2 cellular contexts compared by ENCODE assay signal in genomic region chr20:51361258-51361657, GRCh38.
TF ChIP-seq lines count a peak whose summit lies in the region.

No MANE protein-coding gene starts in this region.

TF ChIP-seq in A549, 52 proteins besides CTCF, POLR2A, EP300 and RAD21 (continued from another document):
- TF ChIP-seq PHF8 (IDR thresholded peaks at IDR 0.05; ENCODE audit: borderline replicate concordance, low read depth) (no peak), HDAC2 (IDR thresholded peaks at IDR 0.05) (no peak), TP53 (CRISPR knock-in tag; IDR thresholded peaks at IDR 0.05) (no peak), CHD2 (IDR thresholded peaks at IDR 0.05; ENCODE audit: low read length, partially characterized antibody) (no peak)

TF ChIP-seq in IMR-90, 13 proteins besides CTCF, POLR2A, EP300 and RAD21 (continued from another document):
- TF ChIP-seq USF2 (IDR thresholded peaks at IDR 0.05; ENCODE audit: low read depth, low read length) (no peak), CHD1 (IDR thresholded peaks at IDR 0.05; ENCODE audit: low read depth, low read length) (no peak), SMC3 (IDR thresholded peaks at IDR 0.05; ENCODE audit: low read depth, low read length) (no peak), RCOR1 (IDR thresholded peaks at IDR 0.05; ENCODE audit: insufficient replicate concordance, low read length) (no peak), CEBPB (IDR thresholded peaks at IDR 0.05; ENCODE audit: low read depth, low read length) (no peak), MXI1 (IDR thresholded peaks at IDR 0.05; ENCODE audit: borderline replicate concordance, low read depth, low read length) (no peak), MAZ (IDR thresholded peaks at IDR 0.05; ENCODE audit: borderline replicate concordance, low read depth, low read length) (no peak)
